In the genomic region with DNA sequence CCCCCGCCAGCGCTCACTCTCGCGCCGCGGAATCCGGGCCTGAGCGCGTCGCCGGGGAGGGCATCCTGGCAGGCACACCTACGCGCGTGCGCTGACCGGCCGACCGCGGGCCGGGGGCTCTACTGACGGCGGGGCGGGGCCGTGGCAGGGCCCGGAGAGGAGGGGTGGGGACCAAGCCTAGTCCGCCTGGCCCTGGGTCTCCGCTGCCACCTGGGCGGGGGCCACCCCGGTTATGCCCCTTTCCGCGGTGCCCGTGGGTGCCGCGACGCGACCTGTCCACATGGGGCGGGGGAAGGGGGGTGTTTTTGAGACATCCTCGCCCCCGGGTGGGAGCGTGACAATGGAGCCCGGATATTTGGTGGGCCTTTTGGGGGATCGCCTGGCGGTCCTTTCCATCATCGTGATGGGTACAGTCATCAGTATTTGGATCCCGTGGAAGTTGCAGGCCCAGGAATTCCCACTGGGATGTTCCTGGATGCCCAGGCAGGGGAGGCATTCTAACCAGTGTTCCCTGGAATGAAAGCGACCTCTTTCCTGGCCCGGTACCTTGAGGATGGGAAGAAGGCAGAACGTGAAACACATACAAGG, we compare ENCODE assay signal across 8 cellular contexts. TPM values are rescaled to one million over a fixed set of nuclear protein-coding genes. Genes with fewer than 3 reads are reported as not detected.
DNase-seq lines count a peak whose midpoint lies in the region; ATAC-seq and TF ChIP-seq lines count a peak whose summit lies in the region.

No MANE protein-coding gene starts in this region.

- peaks cover 64% of the 10 kb centered on the region for H3K27me3 Mint-ChIP-seq in activated T-cell treated with anti-CD3 and anti-CD28 coated beads, Interleukin-2, amount 50 U/mL, for 72 hours (ENCODE audit: low read depth)
- H3K27me3 Mint-ChIP-seq in activated T-cell treated with anti-CD3 and anti-CD28 coated beads, Interleukin-2, amount 50 U/mL, for 24 hours, result peaks cover 68% of the 10 kb centered on the region

- no peak for DNase-seq in activated T-cell treated with anti-CD3 and anti-CD28 coated beads, Interleukin-2, amount 50 U/mL, for 72 hours
- DNase-seq in activated T-cell treated with anti-CD3 and anti-CD28 coated beads, Interleukin-2, amount 50 U/mL, for 24 hours, result no peak
- DNase-seq in upper lobe of right lung (peak; percentile 62), foreskin melanocyte (no peak)

- H3K4me3 ChIP-seq in mononuclear cell (ENCODE audit: low read length), result peak overlapping the region; percentile 13
- H3K4me3 ChIP-seq in upper lobe of right lung, result peak overlapping the region; percentile 46

- H3K27ac Mint-ChIP-seq in activated T-cell treated with anti-CD3 and anti-CD28 coated beads, Interleukin-2, amount 50 U/mL, for 72 hours, result no peak overlapping the region
- no peak overlapping the region for H3K27ac Mint-ChIP-seq in activated T-cell treated with anti-CD3 and anti-CD28 coated beads, Interleukin-2, amount 50 U/mL, for 24 hours

- no peaks in the 10 kb centered on the region for H3K36me3 ChIP-seq in upper lobe of right lung

- ATAC-seq in activated T-cell treated with anti-CD3 and anti-CD28 coated beads, Interleukin-2, amount 50 U/mL, for 72 hours (replicated peaks in 1 of 2), result no peak
- ATAC-seq in upper lobe of right lung (peak; percentile 22), GM19452 (IDR thresholded peaks at IDR 0.05; ENCODE audit: unreplicated experiment) (no peak), GM21526 (IDR thresholded peaks at IDR 0.05; ENCODE audit: low FRiP score, unreplicated experiment) (no peak)

- peaks cover 0 to under 1% of the 10 kb centered on the region in 2 donors for H3K9me3 Mint-ChIP-seq in activated T-cell treated with anti-CD3 and anti-CD28 coated beads, Interleukin-2, amount 50 U/mL, for 72 hours
- H3K9me3 Mint-ChIP-seq in activated T-cell treated with anti-CD3 and anti-CD28 coated beads, Interleukin-2, amount 50 U/mL, for 24 hours, result no peaks in the 10 kb centered on the region

- TF ChIP-seq CTCF in upper lobe of right lung (IDR thresholded peaks at IDR 0.05), result no peak

- peak overlapping the region; percentile 27 for H3K4me3 Mint-ChIP-seq in activated T-cell treated with anti-CD3 and anti-CD28 coated beads, Interleukin-2, amount 50 U/mL, for 72 hours
- no peak overlapping the region for H3K4me3 Mint-ChIP-seq in activated T-cell treated with anti-CD3 and anti-CD28 coated beads, Interleukin-2, amount 50 U/mL, for 24 hours

- H3K9me3 ChIP-seq in mononuclear cell (ENCODE audit: low read depth, low read length), result no peaks in the 10 kb centered on the region
- no peaks in the 10 kb centered on the region for H3K9me3 ChIP-seq in upper lobe of right lung

- peaks cover 0 to 2% of the 10 kb centered on the region in 2 donors for H3K36me3 Mint-ChIP-seq in activated T-cell treated with anti-CD3 and anti-CD28 coated beads, Interleukin-2, amount 50 U/mL, for 72 hours (ENCODE audit: insufficient read depth in 2 of 2)
- no peaks in the 10 kb centered on the region for H3K36me3 Mint-ChIP-seq in activated T-cell treated with anti-CD3 and anti-CD28 coated beads, Interleukin-2, amount 50 U/mL, for 24 hours (ENCODE audit: low read depth)

- H3K4me1 Mint-ChIP-seq in activated T-cell treated with anti-CD3 and anti-CD28 coated beads, Interleukin-2, amount 50 U/mL, for 72 hours (ENCODE audit: low read depth), result peaks cover 12% of the 10 kb centered on the region
- peaks cover 15% of the 10 kb centered on the region for H3K4me1 Mint-ChIP-seq in activated T-cell treated with anti-CD3 and anti-CD28 coated beads, Interleukin-2, amount 50 U/mL, for 24 hours (ENCODE audit: low read depth)

- H3K27ac ChIP-seq in cingulate gyrus (ENCODE audit: low read depth, low read length) (peak overlapping the region; percentile 29), upper lobe of right lung (no peak overlapping the region)

- H3K4me1 ChIP-seq in mononuclear cell (ENCODE audit: insufficient read depth, low read length) (peaks cover 20% of the 10 kb centered on the region), upper lobe of right lung (peaks cover 11% of the 10 kb centered on the region)

- intact Hi-C loops in upper lobe of right lung (cut with DNase I), result no loop called here

- peaks cover 84% of the 10 kb centered on the region for H3K27me3 ChIP-seq in mononuclear cell (ENCODE audit: insufficient read depth, low read length)
- peaks cover 75% of the 10 kb centered on the region for H3K27me3 ChIP-seq in upper lobe of right lung

RNA-seq across cellular contexts. Expression of a gene that starts 2.2 kb away (rescaled TPM):
- under 1 TPM in 1 of 2 donors, not detected in 1; 0.60 TPM for total RNA-seq in activated T-cell treated with anti-CD3 and anti-CD28 coated beads, Interleukin-2, amount 50 U/mL, for 72 hours
- total RNA-seq in mononuclear cell (9.6 TPM), upper lobe of right lung (4.2 TPM)
